In the genomic region with DNA sequence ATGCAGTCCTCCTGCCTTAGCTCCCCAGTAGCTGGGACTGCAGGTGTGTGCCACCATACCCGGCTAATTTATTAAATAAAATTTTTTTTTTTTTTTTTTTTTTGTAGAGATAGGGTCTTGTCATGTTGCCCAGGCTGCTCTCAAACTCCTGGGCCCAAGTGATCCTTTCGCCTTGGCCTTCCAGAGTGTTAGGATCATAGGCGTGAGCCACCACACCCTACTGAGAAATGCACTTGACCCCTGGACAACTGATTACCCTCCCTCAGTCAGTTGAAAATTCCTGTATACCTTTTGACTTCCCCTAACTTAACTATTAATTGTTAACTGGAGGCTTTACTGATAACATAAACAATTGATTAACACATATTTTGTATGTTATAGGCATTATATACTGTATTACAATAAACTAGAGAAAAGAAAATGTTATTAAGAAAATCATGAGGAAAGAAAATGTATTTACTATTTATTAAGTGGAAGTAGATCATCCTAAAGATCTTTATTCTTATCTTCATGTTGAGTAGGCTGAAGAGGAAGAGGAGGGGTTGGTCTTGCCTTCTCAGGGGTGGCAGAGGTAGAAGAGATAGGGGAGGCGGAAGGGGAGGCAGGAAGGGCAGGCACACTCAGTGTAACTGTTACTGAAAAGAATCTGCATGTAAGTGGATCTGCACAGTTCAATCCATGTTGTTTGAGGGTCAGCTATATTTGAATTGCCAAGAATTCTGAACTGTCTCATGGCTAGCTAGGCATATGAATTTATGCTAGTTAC, we compare ENCODE assay signal across 22 cellular contexts.
"Had no signal": no experiment of that assay in that cellular context is flagged by ENCODE, and none has a peak within 500 bp of the region (broad histone marks: within the 10 kb centered on the region; RNA-seq: fewer than 3 reads in every experiment).

No MANE protein-coding gene starts in this region.

- H3K4me3 Mint-ChIP-seq: naive thymus-derived CD8-positive, alpha-beta T cell; stimulated activated naive B cell treated with anti-CD40 and anti-IgM and Interleukin-4, amounts not matched to agents 10 μg/mL and 1 μg/mL and 100 μg/mL, for 72 hours; stimulated activated naive CD8-positive, alpha-beta T cell treated with anti-CD3 and anti-CD28 coated beads, Interleukin-15, amount 100 ng/mL, for 72 hours had no signal

- H3K4me1 ChIP-seq: right lobe of liver had no signal

- H3K27me3 ChIP-seq: dorsolateral prefrontal cortex, esophagus muscularis mucosa, gastrocnemius medialis, heart right ventricle, neutrophil, right lobe of liver, spleen, testis, transverse colon had no signal

- H3K27ac ChIP-seq: coronary artery, esophagus muscularis mucosa, heart right ventricle, neutrophil, psoas muscle, right lobe of liver, spleen, transverse colon had no signal

- H3K36me3 ChIP-seq: gastrocnemius medialis, right lobe of liver, transverse colon had no signal

- DNase-seq: dorsolateral prefrontal cortex; effector CD8-positive, alpha-beta T cell; gastrocnemius medialis; heart right ventricle; islet precursor cell; left ventricle myocardium superior; mesendoderm; naive thymus-derived CD8-positive, alpha-beta T cell; psoas muscle; retina; right lobe of liver; spleen; stimulated activated CD4-positive, alpha-beta T cell treated with anti-CD3 and anti-CD28 coated beads, Interleukin-15, amount 100 ng/mL, for 24 hours; stimulated activated CD4-positive, alpha-beta T cell treated with anti-CD3 and anti-CD28 coated beads, Interleukin-1b, Interleukin-23, amount 100 ng/mL, for 48 hours; stimulated activated CD4-positive, alpha-beta T cell treated with anti-CD3 and anti-CD28 coated beads, Interleukin-4, amount 100 ng/mL, for 24 hours; stimulated activated naive B cell treated with anti-CD40 and anti-IgM and Interleukin-4, amounts not matched to agents 10 μg/mL and 1 μg/mL and 100 μg/mL, for 72 hours; stimulated activated naive CD8-positive, alpha-beta T cell treated with anti-CD3 and anti-CD28 coated beads, Interleukin-15, amount 100 ng/mL, for 72 hours; testis; transverse colon had no signal

- H3K9me3 ChIP-seq: esophagus muscularis mucosa, gastrocnemius medialis, heart right ventricle, neutrophil, psoas muscle, right lobe of liver, spleen, testis, transverse colon had no signal

- H3K4me3 ChIP-seq: coronary artery, dorsolateral prefrontal cortex, esophagus muscularis mucosa, gastrocnemius medialis, heart right ventricle, psoas muscle, right lobe of liver, spleen, testis, transverse colon had no signal

- ATAC-seq: gastrocnemius medialis; heart right ventricle; left ventricle myocardium superior; naive thymus-derived CD8-positive, alpha-beta T cell; right lobe of liver; stimulated activated naive B cell treated with anti-CD40 and anti-IgM and Interleukin-4, amounts not matched to agents 10 μg/mL and 1 μg/mL and 100 μg/mL, for 72 hours; stimulated activated naive CD8-positive, alpha-beta T cell treated with anti-CD3 and anti-CD28 coated beads, Interleukin-15, amount 100 ng/mL, for 72 hours had no signal

- H3K27me3 Mint-ChIP-seq: naive thymus-derived CD8-positive, alpha-beta T cell; stimulated activated naive B cell treated with anti-CD40 and anti-IgM and Interleukin-4, amounts not matched to agents 10 μg/mL and 1 μg/mL and 100 μg/mL, for 72 hours; stimulated activated naive CD8-positive, alpha-beta T cell treated with anti-CD3 and anti-CD28 coated beads, Interleukin-15, amount 100 ng/mL, for 72 hours had no signal

- H3K9me3 Mint-ChIP-seq: naive thymus-derived CD8-positive, alpha-beta T cell; stimulated activated naive B cell treated with anti-CD40 and anti-IgM and Interleukin-4, amounts not matched to agents 10 μg/mL and 1 μg/mL and 100 μg/mL, for 72 hours; stimulated activated naive CD8-positive, alpha-beta T cell treated with anti-CD3 and anti-CD28 coated beads, Interleukin-15, amount 100 ng/mL, for 72 hours had no signal

- H3K27ac Mint-ChIP-seq: stimulated activated naive B cell treated with anti-CD40 and anti-IgM and Interleukin-4, amounts not matched to agents 10 μg/mL and 1 μg/mL and 100 μg/mL, for 72 hours; stimulated activated naive CD8-positive, alpha-beta T cell treated with anti-CD3 and anti-CD28 coated beads, Interleukin-15, amount 100 ng/mL, for 72 hours had no signal
